Comparison of ENCODE assay signal across 10 cellular contexts in genomic region chr10:24706479-24707118, GRCh38. TPM values are rescaled to one million over a fixed set of nuclear protein-coding genes. Genes with fewer than 3 reads are reported as not detected.
DNase-seq lines count a peak whose midpoint lies in the region; ATAC-seq, FAIRE-seq and TF ChIP-seq lines count a peak whose summit lies in the region.
"Had no signal": no experiment of that assay in that cellular context is flagged by ENCODE, and none has a peak within 500 bp of the region (broad histone marks: within the 10 kb centered on the region; RNA-seq: fewer than 3 reads in every experiment).

No MANE protein-coding gene starts in this region.

- H3K4me3 ChIP-seq in trophoblast cell (ENCODE audit: low read depth, low read length), result no peak overlapping the region
- H3K4me3 ChIP-seq: SJSA1 had no signal

- H3K23ac ChIP-seq in trophoblast cell (ENCODE audit: low read length), result no peak overlapping the region

- H3K79me2 ChIP-seq in trophoblast cell (ENCODE audit: control insufficient read depth, insufficient read depth, low read length, poor library complexity), result peaks cover 7% of the 10 kb centered on the region

- POLR2A ChIA-PET in RWPE1 (lab: Yijun Ruan, JAX; ENCODE audit: low non-redundant PET), result no interaction called here

- no peak overlapping the region for H2AK5ac ChIP-seq in trophoblast cell (ENCODE audit: low read length)

- no peak overlapping the region for H2BK5ac ChIP-seq in trophoblast cell (ENCODE audit: low read depth, low read length, poor library complexity)

- no peak for FAIRE-seq in D721Med (lab: Jason Lieb, UNC)
- FAIRE-seq: A204.1 had no signal

- H4K8ac ChIP-seq in trophoblast cell (ENCODE audit: low read depth, low read length), result no peak overlapping the region

- no peak overlapping the region for H3K4ac ChIP-seq in trophoblast cell (ENCODE audit: low read depth, low read length)

- H3K79me1 ChIP-seq in trophoblast cell (ENCODE audit: low read length), result peaks cover 1% of the 10 kb centered on the region

- H4K91ac ChIP-seq in trophoblast cell (ENCODE audit: low read depth, low read length), result no peak overlapping the region

- no peaks in the 10 kb centered on the region for H3K36me3 ChIP-seq in trophoblast cell (ENCODE audit: control insufficient read depth in 1 of 2, insufficient read depth in 2 of 2, low read length in 2 of 2)

- peaks cover 2% of the 10 kb centered on the region in 2 experiments for H3K4me1 ChIP-seq in trophoblast cell (ENCODE audit: control insufficient read depth in 1 of 2, insufficient read depth in 2 of 2, low read length in 2 of 2)

- no peak overlapping the region for H2BK120ac ChIP-seq in trophoblast cell (ENCODE audit: insufficient read depth, low read length, poor library complexity)

- H4K12ac ChIP-seq in trophoblast cell (ENCODE audit: low read depth, low read length), result no peak overlapping the region

- H2BK12ac ChIP-seq in trophoblast cell (ENCODE audit: low read length), result no peak overlapping the region

- WGBS in trophoblast cell (ENCODE audit: extremely low coverage, insufficient coverage, insufficient read length), result no CpG with 5 or more reads among the region's 7 CpGs

- peak; percentile 62 for ATAC-seq in HG02610 (IDR thresholded peaks at IDR 0.05; ENCODE audit: unreplicated experiment)

- H3K9me3 ChIP-seq in trophoblast cell (ENCODE audit: insufficient read depth, low read depth, low read length), result no peaks in the 10 kb centered on the region
- H3K9me3 ChIP-seq: SJSA1 had no signal

- no peak overlapping the region for H2AFZ ChIP-seq in trophoblast cell (ENCODE audit: insufficient read depth, low read length, poor library complexity)

- DNase-seq in DMS153 (lab: John Stamatoyannopoulos, UW) (peak; percentile 1), DMS153 treated with DMSO at 0.1 percent for 48 hours (lab: John Stamatoyannopoulos, UW; ENCODE audit: unreplicated experiment) (no peak), RWPE1 (ENCODE audit: low spot score) (peak; percentile 79), dermis blood vessel endothelial cell (peak; percentile 74), trophoblast cell (peak; percentile 34 to 44), D721Med (ENCODE audit: insufficient read length, low spot score) (no peak), NCI-H1092 (lab: John Stamatoyannopoulos, UW) (no peak)

- no peak overlapping the region for H3K14ac ChIP-seq in trophoblast cell (ENCODE audit: low read length)

- no peak overlapping the region for H3K18ac ChIP-seq in trophoblast cell (ENCODE audit: low read length)

- TF ChIP-seq CTCF in RWPE1 (conservative IDR thresholded peaks at IDR 0.05; ENCODE audit: low read depth) (no peak), D721Med (IDR thresholded peaks at IDR 0.05; ENCODE audit: insufficient read depth, missing control alignments) (no peak)

- no peak overlapping the region for H3K9ac ChIP-seq in trophoblast cell (ENCODE audit: low read length)

- no peak overlapping the region for H3K27ac ChIP-seq in RWPE1
- no peak overlapping the region for H3K27ac ChIP-seq in trophoblast cell (ENCODE audit: low read depth, low read length)
- H3K27ac ChIP-seq: SJSA1 had no signal

- CTCF ChIA-PET in RWPE1 (lab: Yijun Ruan, JAX), result interaction anchor here (0.7 to 1.2 kb wide), 2 partner anchors 38 to 89 kb away, joined by 3 read pairs; no protein-coding TSS in a partner anchor

- no peaks in the 10 kb centered on the region for H3K27me3 ChIP-seq in trophoblast cell (ENCODE audit: insufficient read depth, low read length)
- H3K27me3 ChIP-seq: SJSA1 had no signal

- H3K4me2 ChIP-seq in trophoblast cell (ENCODE audit: low read length), result no peak overlapping the region

RNA-seq across cellular contexts. Expression of gene ARHGAP21, which starts 17.1 kb away (rescaled TPM):
- 92.2 and 118 TPM in 2 replicates for total RNA-seq in dermis blood vessel endothelial cell
- 65.0 and 66.8 TPM in 2 replicates for polyA plus RNA-seq in trophoblast cell (2013)

Comparison
In these comparisons a context has a peak if more than half of its experiments do, and no peak if none do; other contexts are left out.
1. DNase-seq: peak in DMS153 (single experiment), RWPE1 (single experiment), dermis blood vessel endothelial cell (single experiment) and trophoblast cell (2 of 2); none in DMS153 treated with DMSO at 0.1 percent for 48 hours (single experiment), D721Med (single experiment) and NCI-H1092 (single experiment).